ENCODE assay signal across 23 cellular contexts in the genomic region with DNA sequence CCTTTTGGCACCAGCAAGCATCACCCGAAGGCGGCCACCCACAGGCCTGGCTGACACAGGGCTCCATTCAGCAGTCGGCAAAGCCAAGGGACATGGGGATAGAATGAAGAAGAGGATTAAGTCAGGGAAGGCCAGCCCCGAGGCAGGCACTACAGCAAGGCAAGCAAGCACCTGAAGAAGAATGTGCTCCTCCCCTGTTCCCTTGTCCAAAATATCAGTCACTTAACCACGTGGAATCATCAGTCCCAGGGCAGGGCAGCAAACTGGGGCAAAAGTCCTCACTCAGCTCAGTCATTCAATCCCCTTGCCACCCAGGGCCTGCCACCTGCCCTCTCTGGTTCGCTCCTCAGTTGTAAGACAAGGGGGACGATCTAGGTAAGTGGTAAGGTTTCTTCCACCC. TPM values are rescaled to one million over a fixed set of nuclear protein-coding genes. Genes with fewer than 3 reads are reported as not detected.
"Had no signal": no experiment of that assay in that cellular context is flagged by ENCODE, and none has a peak within 500 bp of the region (broad histone marks: within the 10 kb centered on the region; RNA-seq: fewer than 3 reads in every experiment).

No MANE protein-coding gene starts in this region.

- H3K4me3 Mint-ChIP-seq: activated B cell treated with CpG ODN at 0.5 μM for 24 hours; activated CD4-positive, alpha-beta T cell treated with anti-CD3 and anti-CD28 coated beads, Interleukin-2, amount 10 ng/mL, durations not matched to agents 24 days and 14 days; activated CD8-positive, alpha-beta memory T cell treated with anti-CD3 and anti-CD28 coated beads, Interleukin-2, amount 10 ng/mL, durations not matched to agents 7 days and 5 days; activated naive CD4-positive, alpha-beta T cell treated with anti-CD3 and anti-CD28 coated beads for 36 hours; activated naive CD8-positive, alpha-beta T cell; activated T-cell treated with anti-CD3 and anti-CD28 coated beads, Interleukin-2, amount 50 U/mL, for 4 hours; brain; T-cell had no signal

- H3K27ac ChIP-seq: SK-N-MC had no signal

- H3K27me3 Mint-ChIP-seq: activated naive CD8-positive, alpha-beta T cell had no signal

- H3K4me3 ChIP-seq: SK-N-MC had no signal

- H3K36me3 Mint-ChIP-seq: activated CD8-positive, alpha-beta memory T cell treated with anti-CD3 and anti-CD28 coated beads, Interleukin-2, amount 10 ng/mL, durations not matched to agents 7 days and 5 days; activated naive CD8-positive, alpha-beta T cell; brain; T-cell had no signal

- ATAC-seq: activated CD8-positive, alpha-beta memory T cell treated with anti-CD3 and anti-CD28 coated beads, Interleukin-2, amount 10 ng/mL, durations not matched to agents 7 days and 5 days; activated T-cell treated with anti-CD3 and anti-CD28 coated beads, Interleukin-2, amount 50 U/mL, for 4 hours; T-cell had no signal

- H3K4me1 Mint-ChIP-seq: activated B cell treated with CpG ODN at 0.5 μM for 24 hours; activated CD4-positive, alpha-beta T cell treated with anti-CD3 and anti-CD28 coated beads, Interleukin-2, amount 10 ng/mL, durations not matched to agents 24 days and 14 days; activated CD8-positive, alpha-beta memory T cell treated with anti-CD3 and anti-CD28 coated beads, Interleukin-2, amount 10 ng/mL, durations not matched to agents 7 days and 5 days; T-cell had no signal

- H3K27ac Mint-ChIP-seq: activated B cell treated with CpG ODN at 0.5 μM for 24 hours; activated CD4-positive, alpha-beta T cell treated with anti-CD3 and anti-CD28 coated beads, Interleukin-2, amount 10 ng/mL, durations not matched to agents 24 days and 14 days; activated CD8-positive, alpha-beta memory T cell treated with anti-CD3 and anti-CD28 coated beads, Interleukin-2, amount 10 ng/mL, durations not matched to agents 7 days and 5 days; activated naive CD4-positive, alpha-beta T cell treated with anti-CD3 and anti-CD28 coated beads for 36 hours; activated naive CD8-positive, alpha-beta T cell; T-cell had no signal

- H3K9me3 Mint-ChIP-seq: activated B cell treated with CpG ODN at 0.5 μM for 24 hours; activated CD4-positive, alpha-beta T cell treated with anti-CD3 and anti-CD28 coated beads, Interleukin-2, amount 10 ng/mL, durations not matched to agents 24 days and 14 days; activated naive CD4-positive, alpha-beta T cell treated with anti-CD3 and anti-CD28 coated beads for 36 hours; activated T-cell treated with anti-CD3 and anti-CD28 coated beads, Interleukin-2, amount 50 U/mL, for 4 hours; brain; T-cell had no signal

- DNase-seq: activated B cell treated with CpG ODN at 0.5 μM for 24 hours; activated CD4-positive, alpha-beta T cell treated with anti-CD3 and anti-CD28 coated beads for 1 hour; activated CD4-positive, alpha-beta T cell treated with anti-CD3 and anti-CD28 coated beads, Interleukin-2, amount 10 ng/mL, durations not matched to agents 24 days and 14 days; activated CD4-positive, alpha-beta T cell treated with anti-CD3 and anti-CD28 coated beads, Interleukin-2, amount 50 U/mL, for 48 hours; activated CD8-positive, alpha-beta memory T cell treated with anti-CD3 and anti-CD28 coated beads, Interleukin-2, amount 10 ng/mL, durations not matched to agents 7 days and 5 days; activated effector memory CD4-positive, alpha-beta T cell treated with anti-CD3 and anti-CD28 coated beads, Interleukin-2, amount 50 U/mL, for 16 hours; activated naive CD4-positive, alpha-beta T cell treated with anti-CD3 and anti-CD28 coated beads for 36 hours; activated T-cell treated with anti-CD3 and anti-CD28 coated beads, Interleukin-2, amount 50 U/mL, for 4 hours; amygdala; Karpas-422; NCI-H1105 treated with DMSO at 0.1 percent for 48 hours; NCI-H1436 treated with DMSO at 0.1 percent for 48 hours; NCI-H187; NCI-H2081 treated with DMSO at 0.1 percent for 48 hours; NCI-H446; NCI-H524; SIG-M5; T-cell; T-helper 2 cell; T1000 had no signal

RNA-seq across cellular contexts. Expression of a gene that starts 9.3 kb away (rescaled TPM):
- total RNA-seq: activated B cell treated with CpG ODN at 0.5 μM for 24 hours; activated CD4-positive, alpha-beta T cell treated with anti-CD3 and anti-CD28 coated beads, Interleukin-2, amount 10 ng/mL, durations not matched to agents 24 days and 14 days; activated CD8-positive, alpha-beta memory T cell treated with anti-CD3 and anti-CD28 coated beads, Interleukin-2, amount 10 ng/mL, durations not matched to agents 7 days and 5 days; activated naive CD4-positive, alpha-beta T cell treated with anti-CD3 and anti-CD28 coated beads for 36 hours; activated T-cell treated with anti-CD3 and anti-CD28 coated beads, Interleukin-2, amount 50 U/mL, for 4 hours; T-cell had no signal
